8 cellular contexts compared by ENCODE assay signal in genomic region chr2:3535794-3536681, GRCh38. TPM values are rescaled to one million over a fixed set of nuclear protein-coding genes. Genes with fewer than 3 reads are reported as not detected.
A peak's percentile ranks its signal among the peaks of the same experiment; 100 is the strongest.
DNase-seq lines count a peak whose midpoint lies in the region; ATAC-seq and TF ChIP-seq lines count a peak whose summit lies in the region.

No MANE protein-coding gene starts in this region.

- no peaks in the 10 kb centered on the region for H3K9me3 ChIP-seq in CD4-positive, alpha-beta T cell (ENCODE audit: control insufficient read depth, low read length)
- no peaks in the 10 kb centered on the region for H3K9me3 ChIP-seq in prostate gland

- H3K27ac ChIP-seq in CD4-positive, alpha-beta T cell (ENCODE audit: low read depth, low read length) = no peak overlapping the region
- H3K27ac ChIP-seq in prostate gland = peak overlapping the region; percentile 73 to 76

- TF ChIP-seq POLR2A in prostate gland (IDR thresholded peaks at IDR 0.05) = peak; percentile 12

- H3K4me1 ChIP-seq in prostate gland (replicated peaks) = peaks cover 12% of the 10 kb centered on the region

- no peaks in the 10 kb centered on the region for H3K27me3 Mint-ChIP-seq in CD4-positive, alpha-beta T cell
- H3K27me3 Mint-ChIP-seq in activated naive CD8-positive, alpha-beta T cell = no peaks in the 10 kb centered on the region

- H3K4me3 ChIP-seq in prostate gland = peak overlapping the region in 1 of 2 donors; percentile 8

- peak overlapping the region; percentile 2 for H3K27ac Mint-ChIP-seq in CD4-positive, alpha-beta T cell
- H3K27ac Mint-ChIP-seq in activated naive CD8-positive, alpha-beta T cell = peak overlapping the region; percentile 72

- no peaks in the 10 kb centered on the region for H3K27me3 ChIP-seq in CD4-positive, alpha-beta T cell (ENCODE audit: control insufficient read depth, insufficient read depth, low read length)
- no peaks in the 10 kb centered on the region for H3K27me3 ChIP-seq in prostate gland (replicated peaks; ENCODE audit: insufficient read depth)

- WGBS in prostate gland = 27% methylated on average over 24 of the region's 24 CpGs

- TF ChIP-seq CTCF in CD4-positive, alpha-beta T cell (IDR thresholded peaks at IDR 0.05) = no peak
- peak in 1 of 4 experiments; percentile 12 for TF ChIP-seq CTCF in prostate gland (IDR thresholded peaks at IDR 0.05)

- H3K36me3 ChIP-seq in prostate gland = no peaks in the 10 kb centered on the region

- CTCF ChIA-PET in CD4-positive, alpha-beta T cell (lab: Charles Lee) = no interaction called here

- DNase-seq in CD4-positive, alpha-beta T cell = no peak
- DNase-seq in cardiac septum (ENCODE audit: low spot score) (peak; percentile 82), prostate gland (ENCODE audit: low spot score) (no peak), NCI-H1417 treated with DMSO at 0.1 percent for 48 hours (lab: John Stamatoyannopoulos, UW) (no peak)
- no peak for DNase-seq in stimulated activated CD4-positive, alpha-beta T cell treated with anti-CD3 and anti-CD28 coated beads, Interleukin-2, amount 100 ng/mL, for 48 hours

- ATAC-seq in CD4-positive, alpha-beta T cell (ENCODE audit: poor library complexity) = peak; percentile 59
- peak; percentile 63 for ATAC-seq in HG03439 (IDR thresholded peaks at IDR 0.05; ENCODE audit: unreplicated experiment)
- ATAC-seq in GM21381 (IDR thresholded peaks at IDR 0.05; ENCODE audit: unreplicated experiment) = no peak

- POLR2A ChIA-PET in CD4-positive, alpha-beta T cell (lab: Charles Lee) = interaction anchor here (0.7 kb wide), 1 partner anchor 17 kb away, joined by 5 read pairs; no protein-coding TSS in a partner anchor

- peak overlapping the region; percentile 81 for H3K4me3 Mint-ChIP-seq in CD4-positive, alpha-beta T cell
- H3K4me3 Mint-ChIP-seq in activated naive CD8-positive, alpha-beta T cell = peak overlapping the region; percentile 82

- peaks cover 5% of the 10 kb centered on the region for H3K4me1 Mint-ChIP-seq in CD4-positive, alpha-beta T cell (ENCODE audit: low read depth)
- peaks cover 2% of the 10 kb centered on the region for H3K4me1 Mint-ChIP-seq in activated naive CD8-positive, alpha-beta T cell (ENCODE audit: low read depth)

- H3K36me3 Mint-ChIP-seq in CD4-positive, alpha-beta T cell (ENCODE audit: low read depth) = peaks cover 20% of the 10 kb centered on the region
- H3K36me3 Mint-ChIP-seq in activated naive CD8-positive, alpha-beta T cell = no peaks in the 10 kb centered on the region

- intact Hi-C loops in CD4-positive, alpha-beta T cell (cut with DNase I, micrococcal nuclease) = no loop called here
- intact Hi-C loops in cardiac septum (cut with DNase I) = loop anchor here (5.0 kb wide), 1 partner anchor 64 kb away; no protein-coding TSS in a partner anchor
- intact Hi-C loops in prostate gland (cut with DNase I) = no loop called here

- no peaks in the 10 kb centered on the region for H3K9me3 Mint-ChIP-seq in CD4-positive, alpha-beta T cell
- H3K9me3 Mint-ChIP-seq in activated naive CD8-positive, alpha-beta T cell (ENCODE audit: low read depth) = no peaks in the 10 kb centered on the region

RNA-seq across cellular contexts. Expression of gene ADI1, which starts 16.7 kb away (rescaled TPM):
- 10 to 100 TPM; 28.4 to 30.2 TPM for total RNA-seq in CD4-positive, alpha-beta T cell
- total RNA-seq in cardiac septum (135 TPM), prostate gland (100 to 1,000 TPM in 1 of 2 donors, 10 to 100 TPM in 1; 81.7 to 270 TPM)

RNA-seq across cellular contexts. Expression of gene RNASEH1, which starts 22.1 kb away (rescaled TPM):
- total RNA-seq in CD4-positive, alpha-beta T cell = 10 to 100 TPM; 31.5 to 31.9 TPM
- total RNA-seq in cardiac septum = 21.4 TPM
- total RNA-seq in prostate gland = 10 to 100 TPM; 19.1 to 31.5 TPM

RNA-seq across cellular contexts. Expression of gene RPS7, which starts 39.0 kb away (rescaled TPM):
- 1,000 to 10,000 TPM; 2,016 to 2,098 TPM for total RNA-seq in CD4-positive, alpha-beta T cell
- total RNA-seq in cardiac septum (489 TPM), prostate gland (1,000 to 10,000 TPM; 1,200 to 3,706 TPM)

RNA-seq across cellular contexts. Expression of gene COLEC11, which starts 58.9 kb away (rescaled TPM):
- under 1 TPM in 1 of 2 experiments, not detected in 1; 0.47 TPM for total RNA-seq in CD4-positive, alpha-beta T cell
- total RNA-seq in cardiac septum = 3.1 TPM
- 10 to 100 TPM in 1 of 2 donors, 1 to 10 TPM in 1; 2.9 to 10.5 TPM for total RNA-seq in prostate gland
